27 cellular contexts compared by ENCODE assay signal in genomic region chr10:101393378-101393777, GRCh38.
"Had no signal": no experiment of that assay in that cellular context is flagged by ENCODE, and none has a peak within 500 bp of the region (broad histone marks: within the 10 kb centered on the region; RNA-seq: fewer than 3 reads in every experiment).

No MANE protein-coding gene starts in this region.

- H3K27ac ChIP-seq: coronary artery, dorsolateral prefrontal cortex, epithelial cell of prostate, esophagus squamous epithelium, foreskin keratinocyte, gastroesophageal sphincter, heart left ventricle, hepatocyte, left ventricle myocardium inferior, lower lobe of right lung had no signal

- H3K36me3 ChIP-seq: esophagus squamous epithelium, gastroesophageal sphincter, left ventricle myocardium inferior, lower lobe of right lung had no signal

- H3K27ac Mint-ChIP-seq: mesothelial cell of epicardium had no signal

- H3K27me3 ChIP-seq: dorsolateral prefrontal cortex, esophagus squamous epithelium, foreskin keratinocyte, gastroesophageal sphincter, heart left ventricle, hepatocyte had no signal

- FAIRE-seq: colon, frontal cortex, kidney had no signal

- H3K4me3 ChIP-seq: coronary artery, dorsolateral prefrontal cortex, esophagus squamous epithelium, gastroesophageal sphincter, heart left ventricle, hepatocyte, left ventricle myocardium inferior, lower lobe of right lung, mucosa of descending colon had no signal

- H3K4me2 ChIP-seq: hepatocyte had no signal

- H3K9me3 Mint-ChIP-seq: immature natural killer cell, mesothelial cell of epicardium had no signal

- H3K9me3 ChIP-seq: esophagus squamous epithelium, gastroesophageal sphincter, heart left ventricle, left ventricle myocardium inferior, lower lobe of right lung, mucosa of descending colon had no signal

- ATAC-seq: esophagus mucosa, foreskin keratinocyte, gastroesophageal sphincter, heart left ventricle, left colon, left lobe of liver, lower lobe of right lung, mucosa of descending colon had no signal

- H3K36me3 Mint-ChIP-seq: mesothelial cell of epicardium had no signal

- H2AFZ ChIP-seq: hepatocyte had no signal

- DNase-seq: dermis blood vessel endothelial cell; dorsolateral prefrontal cortex; effector CD4-positive, alpha-beta T cell; effector memory CD4-positive, alpha-beta T cell; erythroblast; esophagus squamous epithelium; foreskin keratinocyte; heart left ventricle; hypothalamus; immature natural killer cell; islet precursor cell; kidney; kidney glomerular epithelial cell; left colon; left ventricle myocardium inferior; lower lobe of right lung; mesenchymal stem cell; mucosa of descending colon had no signal

- H3K4me3 Mint-ChIP-seq: immature natural killer cell, mesothelial cell of epicardium had no signal
